Comparison of ENCODE assay signal across 8 cellular contexts in genomic region chr11:119323532-119324033, GRCh38. TPM values are rescaled to one million over a fixed set of nuclear protein-coding genes. Genes with fewer than 3 reads are reported as not detected.
DNase-seq lines count a peak whose midpoint lies in the region; ATAC-seq and TF ChIP-seq lines count a peak whose summit lies in the region.

No MANE protein-coding gene starts in this region.

- DNase-seq in NCI-H2029 (lab: John Stamatoyannopoulos, UW) (peak; percentile 37), NCI-H2029 treated with DMSO at 0.1 percent for 48 hours (lab: John Stamatoyannopoulos, UW) (no peak), NCI-H2081 treated with DMSO at 0.1 percent for 48 hours (lab: John Stamatoyannopoulos, UW) (peak; percentile 24), WERI-Rb-1 (peak; percentile 90), breast epithelium (ENCODE audit: low spot score in 2 of 2) (no peak), left kidney (ENCODE audit: low read depth, low spot score) (peak; percentile 93)
- DNase-seq in stimulated activated CD4-positive, alpha-beta T cell treated with anti-CD3 and anti-CD28 coated beads, Interleukin-4, amount 100 ng/mL, for 24 hours = peak; percentile 84

- H3K4me1 ChIP-seq in breast epithelium = peaks cover 0 to 6% of the 10 kb centered on the region in 2 donors

- H3K4me3 ChIP-seq in WERI-Rb-1 (ENCODE audit: low read depth, low read length) (peak overlapping the region; percentile 41), breast epithelium (no peak overlapping the region)

- ATAC-seq in HG02970 (IDR thresholded peaks at IDR 0.05; ENCODE audit: low FRiP score, unreplicated experiment) = no peak

- H3K27ac ChIP-seq in WERI-Rb-1 = no peak overlapping the region
- H3K27ac ChIP-seq in breast epithelium = peak overlapping the region in 1 of 2 donors; percentile 14

- intact Hi-C loops in breast epithelium (cut with DNase I; ENCODE audit: low total_unique reads) = no loop called here

- TF ChIP-seq POLR2A in breast epithelium (IDR thresholded peaks at IDR 0.05) = no peak

- TF ChIP-seq CTCF in WERI-Rb-1 (IDR thresholded peaks at IDR 0.05; ENCODE audit: low read depth, low read length) (peak; percentile 74), breast epithelium (IDR thresholded peaks at IDR 0.05) (peak; percentile 31 to 66 (median 64))

- H3K36me3 ChIP-seq in WERI-Rb-1 = no peaks in the 10 kb centered on the region
- H3K36me3 ChIP-seq in breast epithelium = no peaks in the 10 kb centered on the region

- H3K27me3 ChIP-seq in WERI-Rb-1 (ENCODE audit: insufficient read depth, low read depth, severe bottlenecking) = no peaks in the 10 kb centered on the region
- H3K27me3 ChIP-seq in breast epithelium = peaks cover 0 to 3% of the 10 kb centered on the region in 2 donors

- H3K9me3 ChIP-seq in WERI-Rb-1 (ENCODE audit: severe bottlenecking) = no peaks in the 10 kb centered on the region
- no peaks in the 10 kb centered on the region for H3K9me3 ChIP-seq in breast epithelium

RNA-seq across cellular contexts. Expression of gene MCAM, which starts 6.7 kb away (rescaled TPM):
- total RNA-seq in breast epithelium = 1,000 to 10,000 TPM in 1 of 3 donors, 100 to 1,000 TPM in 2; 170 to 1,725 (median 408) TPM

RNA-seq across cellular contexts. Expression of gene RNF26, which starts 10.7 kb away (rescaled TPM):
- total RNA-seq in breast epithelium = 10 to 100 TPM in 1 of 3 donors, 1 to 10 TPM in 2; 8.8 to 11.2 (median 9.7) TPM

RNA-seq across cellular contexts. Expression of gene C1QTNF5, which starts 17.1 kb away (rescaled TPM):
- total RNA-seq in breast epithelium = 10 to 100 TPM; 14.3 to 55.0 (median 38.0) TPM

RNA-seq across cellular contexts. Expression of gene MFRP, which starts 22.9 kb away (rescaled TPM):
- under 1 TPM in 1 of 3 donors, not detected in 2; 0.16 TPM for total RNA-seq in breast epithelium

RNA-seq across cellular contexts. Expression of gene USP2, which starts 57.9 kb away (rescaled TPM):
- total RNA-seq in breast epithelium = 1 to 10 TPM in 2 of 3 donors, under 1 TPM in 1; 0.48 to 3.8 (median 2.0) TPM

Comparison
In these comparisons a context has a peak if more than half of its experiments do, and no peak if none do; other contexts are left out.
1. DNase-seq: peak in NCI-H2029 (single experiment), NCI-H2081 treated with DMSO at 0.1 percent for 48 hours (single experiment), WERI-Rb-1 (single experiment), left kidney (single experiment) and stimulated activated CD4-positive, alpha-beta T cell treated with anti-CD3 and anti-CD28 coated beads, Interleukin-4, amount 100 ng/mL, for 24 hours (single experiment); none in NCI-H2029 treated with DMSO at 0.1 percent for 48 hours (single experiment) and breast epithelium (0 of 2).